8 cellular contexts compared by ENCODE assay signal in genomic region chr1:169312084-169312954, GRCh38.
DNase-seq lines count a peak whose midpoint lies in the region; ATAC-seq lines count a peak whose summit lies in the region.

No MANE protein-coding gene starts in this region.

- peak; percentile 98 for ATAC-seq in activated CD4-positive, CD25-positive, alpha-beta regulatory T cell treated with anti-CD3 and anti-CD28 coated beads, Interleukin-2, amount 50 U/mL, for 24 hours
- peak; percentile 24 for ATAC-seq in stimulated activated memory B cell treated with anti-CD40 and anti-IgM and Interleukin-4, amounts not matched to agents 10 μg/mL and 1 μg/mL and 100 μg/mL, for 72 hours
- ATAC-seq in HG03175 (IDR thresholded peaks at IDR 0.05; ENCODE audit: unreplicated experiment) = no peak

- no peaks in the 10 kb centered on the region for H3K9me3 Mint-ChIP-seq in stimulated activated memory B cell treated with anti-CD40 and anti-IgM and Interleukin-4, amounts not matched to agents 10 μg/mL and 1 μg/mL and 100 μg/mL, for 72 hours

- H3K27me3 Mint-ChIP-seq in stimulated activated memory B cell treated with anti-CD40 and anti-IgM and Interleukin-4, amounts not matched to agents 10 μg/mL and 1 μg/mL and 100 μg/mL, for 72 hours = no peaks in the 10 kb centered on the region

- H3K4me1 Mint-ChIP-seq in stimulated activated memory B cell treated with anti-CD40 and anti-IgM and Interleukin-4, amounts not matched to agents 10 μg/mL and 1 μg/mL and 100 μg/mL, for 72 hours = peaks cover 6% of the 10 kb centered on the region

- H3K36me3 Mint-ChIP-seq in stimulated activated memory B cell treated with anti-CD40 and anti-IgM and Interleukin-4, amounts not matched to agents 10 μg/mL and 1 μg/mL and 100 μg/mL, for 72 hours = peaks cover 14% of the 10 kb centered on the region

- no peak overlapping the region for H3K4me3 Mint-ChIP-seq in stimulated activated memory B cell treated with anti-CD40 and anti-IgM and Interleukin-4, amounts not matched to agents 10 μg/mL and 1 μg/mL and 100 μg/mL, for 72 hours

- DNase-seq in GF-D8 (lab: John Stamatoyannopoulos, UW) (peak; percentile 46), HUDEP-2 (lab: John Stamatoyannopoulos, UW; ENCODE audit: unreplicated experiment in 76 of 76) (peak in 68 of 76 experiments; percentile 3 to 90 (median 56)), fibroblast of gingiva (ENCODE audit: low read depth) (peak; percentile 71), SHP77 treated with DMSO at 0.1 percent for 48 hours (lab: John Stamatoyannopoulos, UW) (no peak), NCI-H1694 treated with DMSO at 0.1 percent for 48 hours (lab: John Stamatoyannopoulos, UW) (no peak)

- H3K27ac Mint-ChIP-seq in stimulated activated memory B cell treated with anti-CD40 and anti-IgM and Interleukin-4, amounts not matched to agents 10 μg/mL and 1 μg/mL and 100 μg/mL, for 72 hours = no peak overlapping the region

Comparison
In these comparisons a context has a peak if more than half of its experiments do, and no peak if none do; other contexts are left out.
1. DNase-seq: peak in GF-D8 (single experiment), HUDEP-2 (68 of 76) and fibroblast of gingiva (single experiment); none in SHP77 treated with DMSO at 0.1 percent for 48 hours (single experiment) and NCI-H1694 treated with DMSO at 0.1 percent for 48 hours (single experiment).